In the genomic region with DNA sequence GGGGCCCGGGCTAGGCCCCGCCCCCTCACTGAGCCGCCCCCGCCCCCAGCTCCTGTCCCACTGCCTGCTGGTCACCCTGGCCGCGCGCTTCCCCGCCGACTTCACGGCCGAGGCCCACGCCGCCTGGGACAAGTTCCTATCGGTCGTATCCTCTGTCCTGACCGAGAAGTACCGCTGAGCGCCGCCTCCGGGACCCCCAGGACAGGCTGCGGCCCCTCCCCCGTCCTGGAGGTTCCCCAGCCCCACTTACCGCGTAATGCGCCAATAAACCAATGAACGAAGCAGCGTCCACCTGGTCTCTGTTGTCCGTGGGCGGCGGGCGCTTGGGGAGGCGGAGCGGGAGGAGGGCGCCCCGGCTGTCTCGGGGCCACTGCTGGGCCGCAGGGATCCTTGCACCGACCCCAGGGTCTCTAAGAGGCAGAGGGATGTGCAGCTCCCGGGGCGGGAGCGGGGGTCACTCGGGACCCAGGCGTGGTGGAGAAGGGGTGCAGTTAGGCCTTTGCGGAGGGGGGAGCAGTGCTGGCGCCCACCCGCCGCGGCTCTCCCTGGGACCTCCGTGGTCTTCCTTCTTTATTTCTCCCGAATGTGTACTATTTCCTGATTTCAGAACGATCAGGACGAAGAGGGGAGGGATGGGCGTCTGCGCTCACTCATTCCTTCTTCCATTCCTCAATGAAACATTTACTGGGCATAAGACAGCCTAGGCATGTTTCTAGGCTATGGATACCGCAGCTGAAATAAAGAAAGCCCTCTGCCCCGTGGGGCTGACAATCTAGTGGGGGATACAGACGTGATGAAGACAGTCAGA, we compare ENCODE assay signal across 1 cellular context.
TF ChIP-seq lines count a peak whose summit lies in the region.

No MANE protein-coding gene starts in this region.

TF ChIP-seq in IMR-90, 13 proteins besides CTCF, POLR2A, EP300 and RAD21:
- TF ChIP-seq RFX5 (IDR thresholded peaks at IDR 0.05; ENCODE audit: low read depth, low read length) (no peak), CHD1 (IDR thresholded peaks at IDR 0.05; ENCODE audit: low read depth, low read length) (no peak), FOS (IDR thresholded peaks at IDR 0.05; ENCODE audit: low read depth, low read length) (no peak), MAZ (IDR thresholded peaks at IDR 0.05; ENCODE audit: borderline replicate concordance, low read depth, low read length) (no peak), BHLHE40 (IDR thresholded peaks at IDR 0.05; ENCODE audit: low read depth, low read length) (no peak), NFE2L2 (IDR thresholded peaks at IDR 0.05; ENCODE audit: low read depth, low read length) (no peak), SMC3 (IDR thresholded peaks at IDR 0.05; ENCODE audit: low read depth, low read length) (no peak), RCOR1 (IDR thresholded peaks at IDR 0.05; ENCODE audit: insufficient replicate concordance, low read length) (no peak), MAFK (IDR thresholded peaks at IDR 0.05; ENCODE audit: low read depth, low read length) (no peak)
- TF ChIP-seq, protein P1, sequence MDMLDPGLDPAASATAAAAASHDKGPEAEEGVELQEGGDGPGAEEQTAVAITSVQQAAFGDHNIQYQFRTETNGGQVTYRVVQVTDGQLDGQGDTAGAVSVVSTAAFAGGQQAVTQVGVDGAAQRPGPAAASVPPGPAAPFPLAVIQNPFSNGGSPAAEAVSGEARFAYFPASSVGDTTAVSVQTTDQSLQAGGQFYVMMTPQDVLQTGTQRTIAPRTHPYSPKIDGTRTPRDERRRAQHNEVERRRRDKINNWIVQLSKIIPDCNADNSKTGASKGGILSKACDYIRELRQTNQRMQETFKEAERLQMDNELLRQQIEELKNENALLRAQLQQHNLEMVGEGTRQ (IDR thresholded peaks at IDR 0.05; ENCODE audit: low read depth, low read length) = no peak
- TF ChIP-seq, protein P2, sequence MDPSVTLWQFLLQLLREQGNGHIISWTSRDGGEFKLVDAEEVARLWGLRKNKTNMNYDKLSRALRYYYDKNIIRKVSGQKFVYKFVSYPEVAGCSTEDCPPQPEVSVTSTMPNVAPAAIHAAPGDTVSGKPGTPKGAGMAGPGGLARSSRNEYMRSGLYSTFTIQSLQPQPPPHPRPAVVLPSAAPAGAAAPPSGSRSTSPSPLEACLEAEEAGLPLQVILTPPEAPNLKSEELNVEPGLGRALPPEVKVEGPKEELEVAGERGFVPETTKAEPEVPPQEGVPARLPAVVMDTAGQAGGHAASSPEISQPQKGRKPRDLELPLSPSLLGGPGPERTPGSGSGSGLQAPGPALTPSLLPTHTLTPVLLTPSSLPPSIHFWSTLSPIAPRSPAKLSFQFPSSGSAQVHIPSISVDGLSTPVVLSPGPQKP (IDR thresholded peaks at IDR 0.05; ENCODE audit: borderline replicate concordance, low read depth, low read length) = no peak
